3 cellular contexts compared by ENCODE assay signal in the genomic region with DNA sequence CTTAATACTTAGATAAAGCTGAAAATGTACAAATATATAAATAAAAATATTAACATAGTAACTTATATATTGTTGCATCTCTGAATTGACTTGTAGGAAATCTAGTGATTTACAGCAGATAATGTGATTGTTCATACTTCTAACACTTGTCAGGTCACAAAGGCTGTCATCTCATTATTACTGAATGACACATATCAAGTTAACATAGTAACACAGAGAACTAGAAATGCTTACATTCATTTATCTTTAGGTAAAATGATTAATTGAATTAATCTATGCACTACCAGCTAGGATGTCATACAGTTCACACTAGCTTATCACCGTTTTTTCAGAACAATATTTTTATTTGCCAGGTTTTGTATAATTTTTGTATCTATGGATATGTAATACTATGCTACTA.
"Had no signal": no experiment of that assay in that cellular context is flagged by ENCODE, and none has a peak within 500 bp of the region (broad histone marks: within the 10 kb centered on the region; RNA-seq: fewer than 3 reads in every experiment).

No MANE protein-coding gene starts in this region.

- ATAC-seq: GM12878 had no signal

- DNase-seq: GDM1, GF-D8 had no signal

- H3K4me3 ChIP-seq: GM12878 had no signal
